Comparison of ENCODE assay signal across 14 cellular contexts in the genomic region with DNA sequence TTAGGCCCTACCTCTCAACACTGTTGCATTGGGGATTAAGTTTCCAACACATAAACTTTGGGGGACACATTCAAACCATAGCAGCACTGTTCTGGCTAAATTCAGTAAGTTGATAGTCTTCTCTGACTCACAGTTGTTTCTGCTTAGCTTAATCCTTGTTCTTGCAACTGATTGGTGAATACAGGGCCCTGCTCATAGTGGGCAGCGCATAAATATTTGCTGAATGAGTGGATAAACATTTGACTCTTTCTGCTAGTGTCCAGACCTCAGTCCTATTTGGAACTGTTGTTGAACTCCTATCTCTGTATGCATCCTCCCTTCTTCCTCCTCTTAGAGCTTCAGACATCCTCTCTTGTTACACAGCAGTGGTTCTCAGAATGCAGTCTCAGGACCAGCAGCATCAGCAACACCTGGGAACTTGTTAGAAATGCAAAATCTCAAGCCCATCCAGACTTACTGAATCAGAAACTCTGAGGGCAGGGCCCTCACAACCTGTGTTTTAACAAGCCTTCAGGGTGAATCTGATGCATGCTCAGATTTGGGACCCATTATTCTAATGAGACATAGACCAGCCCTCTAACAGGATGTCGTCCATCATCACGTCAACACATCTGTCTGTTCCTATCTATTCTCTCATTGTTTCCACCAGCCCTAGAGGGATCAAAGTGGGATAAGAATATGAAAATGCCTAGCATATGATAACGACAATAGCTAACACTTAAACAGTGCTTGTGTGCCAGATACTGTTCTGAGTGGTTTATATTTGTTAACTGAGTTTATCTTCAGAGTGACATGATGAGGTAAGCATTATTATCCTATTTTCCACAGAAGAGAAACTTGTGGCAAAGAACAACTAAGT. TPM values are rescaled to one million over a fixed set of nuclear protein-coding genes. Genes with fewer than 3 reads are reported as not detected.
DNase-seq lines count a peak whose midpoint lies in the region; ATAC-seq and TF ChIP-seq lines count a peak whose summit lies in the region.
"Had no signal": no experiment of that assay in that cellular context is flagged by ENCODE, and none has a peak within 500 bp of the region (broad histone marks: within the 10 kb centered on the region; RNA-seq: fewer than 3 reads in every experiment).

No MANE protein-coding gene starts in this region.

- no peak overlapping the region for H3K9ac ChIP-seq in GM23248

- no peaks in the 10 kb centered on the region for H3K79me2 ChIP-seq in GM23248 (ENCODE audit: insufficient read depth)

- WGBS in GM23248 (ENCODE audit: low coverage in 1 of 2, low lambda C conversion rate in 2 of 2, missing lambda C conversion rate in 2 of 2), 2 experiments = 18 to 19% methylated on average over 4 of the region's 4 CpGs
- WGBS in heart left ventricle, 4 donors = 44 to 53% (median 47%) methylated on average over 4 of the region's 4 CpGs
- WGBS in stomach, 5 donors = 66 to 75% (median 68%) methylated on average over 4 of the region's 4 CpGs

- H3F3A ChIP-seq in GM23248 (ENCODE audit: insufficient read depth) = peaks cover 13% of the 10 kb centered on the region

- H3K4me3 ChIP-seq in GM23248 (no peak overlapping the region), heart left ventricle (no peak overlapping the region), stomach (no peak overlapping the region), BE2C (ENCODE audit: low read depth, low read length) (no peak overlapping the region), coronary artery (no peak overlapping the region)

- ATAC-seq in T-helper 17 cell = no peak
- peak; percentile 37 to 81 (median 67) for ATAC-seq in heart left ventricle
- no peak for ATAC-seq in HG02588 (IDR thresholded peaks at IDR 0.05; ENCODE audit: unreplicated experiment)

- TF ChIP-seq EP300 in stomach (IDR thresholded peaks at IDR 0.05) = no peak

- H3K36me3 ChIP-seq in GM23248 (ENCODE audit: low read depth) = no peaks in the 10 kb centered on the region
- H3K36me3 ChIP-seq in heart left ventricle = no peaks in the 10 kb centered on the region
- H3K36me3 ChIP-seq in stomach = no peaks in the 10 kb centered on the region
- H3K36me3 ChIP-seq in BE2C = no peaks in the 10 kb centered on the region

- H4K20me1 ChIP-seq in GM23248 (ENCODE audit: insufficient read depth) = no peaks in the 10 kb centered on the region

- TF ChIP-seq CTCF in heart left ventricle (IDR thresholded peaks at IDR 0.05) = no peak
- TF ChIP-seq CTCF in stomach (IDR thresholded peaks at IDR 0.05) = no peak
- no peak for TF ChIP-seq CTCF in BE2C (IDR thresholded peaks at IDR 0.05; ENCODE audit: low read depth, low read length)
- no peak for TF ChIP-seq CTCF in coronary artery (IDR thresholded peaks at IDR 0.05)

- H3K4me2 ChIP-seq in GM23248 (ENCODE audit: unreplicated experiment) = peak overlapping the region; percentile 21

- TF ChIP-seq POLR2A in heart left ventricle (IDR thresholded peaks at IDR 0.05) (no peak), stomach (IDR thresholded peaks at IDR 0.05) (no peak)

- H3K9me3 ChIP-seq in GM23248 (ENCODE audit: low read depth) = no peaks in the 10 kb centered on the region
- no peaks in the 10 kb centered on the region for H3K9me3 ChIP-seq in T-helper 17 cell (ENCODE audit: control insufficient read depth, low read length, poor library complexity, severe bottlenecking)
- peaks cover 0 to 8% (median 0%) of the 10 kb centered on the region in 12 donors for H3K9me3 ChIP-seq in heart left ventricle
- no peaks in the 10 kb centered on the region for H3K9me3 ChIP-seq in stomach
- no peaks in the 10 kb centered on the region for H3K9me3 ChIP-seq in BE2C

- in situ Hi-C loops in GM23248 (cut with MboI) = no loop called here

- intact Hi-C loops in heart left ventricle (cut with DNase I) (no loop called here), stomach (cut with DNase I; ENCODE audit: low total_unique reads) (no loop called here)

- peak overlapping the region; percentile 32 for H3K27ac Mint-ChIP-seq in T-helper 17 cell
- H3K27ac Mint-ChIP-seq: activated naive CD4-positive, alpha-beta T cell treated with anti-CD3 and anti-CD28 coated beads, Interleukin-2, amount 50 U/mL, for 24 hours; memory B cell had no signal

- DNase-seq in GM23248 (peak; percentile 88), T-helper 17 cell (no peak), heart left ventricle (no peak), stomach (no peak), BE2C (no peak), coronary artery (ENCODE audit: low spot score) (no peak), globus pallidus (ENCODE audit: low spot score) (no peak)
- DNase-seq: head of caudate nucleus, NCI-H2081 treated with DMSO at 0.1 percent for 48 hours, T-helper 9 cell had no signal

- no peaks in the 10 kb centered on the region for H3K9me2 ChIP-seq in GM23248 (ENCODE audit: insufficient read depth)

- H3K4me1 ChIP-seq in GM23248 (ENCODE audit: insufficient read depth) (peaks cover 24% of the 10 kb centered on the region), heart left ventricle (peaks cover 0 to 17% (median 0%) of the 10 kb centered on the region in 12 donors), stomach (peaks cover 0 to 48% (median 19%) of the 10 kb centered on the region in 4 donors), BE2C (no peaks in the 10 kb centered on the region)

- H2AFZ ChIP-seq in GM23248 = peak overlapping the region; percentile 16; the same call in 1 of the 2 replicates

- H3K27me3 ChIP-seq in GM23248 (replicated peaks; ENCODE audit: insufficient read depth) (no peaks in the 10 kb centered on the region), heart left ventricle (peaks cover 0 to 11% (median 0%) of the 10 kb centered on the region in 9 donors), stomach (no peaks in the 10 kb centered on the region), BE2C (no peaks in the 10 kb centered on the region)

- no peaks in the 10 kb centered on the region for H3K27me3 Mint-ChIP-seq in T-helper 17 cell
- H3K27me3 Mint-ChIP-seq: activated naive CD4-positive, alpha-beta T cell treated with anti-CD3 and anti-CD28 coated beads, Interleukin-2, amount 50 U/mL, for 24 hours had no signal

- H3K4me1 Mint-ChIP-seq in T-helper 17 cell = no peaks in the 10 kb centered on the region
- H3K4me1 Mint-ChIP-seq: activated naive CD4-positive, alpha-beta T cell treated with anti-CD3 and anti-CD28 coated beads, Interleukin-2, amount 50 U/mL, for 24 hours; memory B cell had no signal

- H3K36me3 Mint-ChIP-seq in T-helper 17 cell (ENCODE audit: low read depth) = peaks cover 2% of the 10 kb centered on the region
- H3K36me3 Mint-ChIP-seq: activated naive CD4-positive, alpha-beta T cell treated with anti-CD3 and anti-CD28 coated beads, Interleukin-2, amount 50 U/mL, for 24 hours; memory B cell had no signal

- no peak overlapping the region for H3K4me3 Mint-ChIP-seq in T-helper 17 cell
- H3K4me3 Mint-ChIP-seq: activated naive CD4-positive, alpha-beta T cell treated with anti-CD3 and anti-CD28 coated beads, Interleukin-2, amount 50 U/mL, for 24 hours; memory B cell had no signal

- peak overlapping the region; percentile 40; the same call in 1 of the 2 replicates for H3K27ac ChIP-seq in GM23248
- peak overlapping the region in 1 of 12 donors; percentile 70 for H3K27ac ChIP-seq in heart left ventricle
- H3K27ac ChIP-seq in stomach = peak overlapping the region in 4 of 5 donors; percentile 59 to 79 (median 68)
- H3K27ac ChIP-seq in coronary artery = peak overlapping the region in 1 of 2 donors; percentile 51

RNA-seq across cellular contexts. Expression of gene SPON1, which starts 22.3 kb away (rescaled TPM):
- 2.4 and 3.7 TPM in 2 replicates for total RNA-seq in GM23248 (2014; rRNA removed; shearing (Covaris generic))
- polyA plus RNA-seq in GM23248 (2016; fragmentation: Nextera tagmentation; extraction: Ambion mirVana) = 3.8 and 5.4 TPM in 2 replicates
- 1 to 10 TPM; 4.8 to 7.3 TPM for total RNA-seq in T-helper 17 cell
- 10 to 100 TPM in 4 of 9 donors, 1 to 10 TPM in 5; 3.0 to 20.0 (median 6.8) TPM for total RNA-seq in heart left ventricle
- 1 to 10 TPM; 1.6 to 9.5 TPM for polyA plus RNA-seq in heart left ventricle
- total RNA-seq in stomach = 100 to 1,000 TPM in 1 of 5 donors, 10 to 100 TPM in 4; 17.5 to 122 (median 73.6) TPM
- 10 to 100 TPM in 1 of 3 donors, 1 to 10 TPM in 2; 9.3 to 14.2 (median 9.9) TPM for polyA plus RNA-seq in stomach
- polyA plus RNA-seq in BE2C (2012; ENCODE audit: insufficient read depth, insufficient read length, low read depth) = not detected
- total RNA-seq: pulmonary artery endothelial cell had no signal

Comparison
In these comparisons a context has a peak if more than half of its experiments do, and no peak if none do; other contexts are left out.
1. ATAC-seq: peak in heart left ventricle (4 of 4); none in T-helper 17 cell (single experiment) and HG02588 (single experiment).